15 cellular contexts compared by ENCODE assay signal in genomic region chr5:136166909-136167308, GRCh38. TPM values are rescaled to one million over a fixed set of nuclear protein-coding genes. Genes with fewer than 3 reads are reported as not detected.
DNase-seq lines count a peak whose midpoint lies in the region; ATAC-seq, FAIRE-seq and TF ChIP-seq lines count a peak whose summit lies in the region.
"Had no signal": no experiment of that assay in that cellular context is flagged by ENCODE, and none has a peak within 500 bp of the region (broad histone marks: within the 10 kb centered on the region; RNA-seq: fewer than 3 reads in every experiment).

No MANE protein-coding gene starts in this region.

- no peak for TF ChIP-seq POLR2A in GM12891 (IDR thresholded peaks at IDR 0.05; ENCODE audit: low read depth, low read length)

- H3K9me2 ChIP-seq in MM.1S (replicated peaks; ENCODE audit: insufficient read depth, low read length) = no peaks in the 10 kb centered on the region

- H3K9me3 ChIP-seq in MM.1S (replicated peaks; ENCODE audit: insufficient read depth, low read length) = no peaks in the 10 kb centered on the region
- H3K9me3 ChIP-seq: pancreas had no signal

- no peaks in the 10 kb centered on the region for H4K20me1 ChIP-seq in MM.1S (ENCODE audit: insufficient read depth, low read length)

- no peak for TF ChIP-seq CTCF in MM.1S (IDR thresholded peaks at IDR 0.05; ENCODE audit: low read length)

- peak; percentile 80 for FAIRE-seq in GM12891 (lab: Jason Lieb, UNC)
- FAIRE-seq: endothelial cell of umbilical vein had no signal

- no peaks in the 10 kb centered on the region for H3K27me3 ChIP-seq in MM.1S (replicated peaks; ENCODE audit: insufficient read depth, low read length)
- H3K27me3 ChIP-seq: pancreas had no signal

- peak overlapping the region; percentile 19; the same call in 1 of the 2 replicates for H3K27ac ChIP-seq in MM.1S (ENCODE audit: low read length)
- H3K27ac ChIP-seq: pancreas had no signal

- H3F3A ChIP-seq in MM.1S (ENCODE audit: insufficient read depth, low read length) = peaks cover 12% of the 10 kb centered on the region; the same call in 1 of the 2 replicates

- peak overlapping the region; percentile 36; the same call in 1 of the 2 replicates for H3K4me2 ChIP-seq in MM.1S (ENCODE audit: low read depth, low read length)

- no peak overlapping the region; the same call in 1 of the 2 replicates for H3K9ac ChIP-seq in MM.1S (ENCODE audit: low read length)

- peaks cover 59% of the 10 kb centered on the region for H3K79me2 ChIP-seq in MM.1S (ENCODE audit: low read length)

- DNase-seq in GM12891 (ENCODE audit: insufficient read length, low spot score) (no peak), MM.1S (peak; percentile 15), NCI-H1436 treated with DMSO at 0.1 percent for 48 hours (lab: John Stamatoyannopoulos, UW) (no peak)
- DNase-seq in activated CD4-positive, alpha-beta T cell treated with anti-CD3 and anti-CD28 coated beads for 1 hour = no peak
- DNase-seq: DMS153; hypothalamus; NCI-H446; pancreas; SHP77; stimulated activated CD4-positive, alpha-beta T cell treated with anti-CD3 and anti-CD28 coated beads, Interleukin-4, amount 100 ng/mL, for 1 hour had no signal

- H3K36me3 ChIP-seq in MM.1S (replicated peaks; ENCODE audit: insufficient read depth, low read length) = peaks cover 3% of the 10 kb centered on the region; the same call in 1 of the 2 replicates

- H3K4me3 ChIP-seq in MM.1S (ENCODE audit: low read length) = 0 out of 2 replicates have a peak overlapping the region, but pooled peaks have one; percentile 5
- H3K4me3 ChIP-seq: pancreas had no signal

- peaks cover 15% of the 10 kb centered on the region for H3K4me1 ChIP-seq in MM.1S (ENCODE audit: low read length)

- H2AFZ ChIP-seq in MM.1S (ENCODE audit: low read length) = no peak overlapping the region

- ATAC-seq in GM21367 (IDR thresholded peaks at IDR 0.05; ENCODE audit: unreplicated experiment) (peak; percentile 65), HG02885 (IDR thresholded peaks at IDR 0.05; ENCODE audit: poor library complexity, unreplicated experiment) (peak; percentile 81), HG02840 (IDR thresholded peaks at IDR 0.05; ENCODE audit: low FRiP score, unreplicated experiment) (no peak), SK-N-SH treated with all-trans-retinoic acid at 6 μM for 48 hours (no peak)
- ATAC-seq: pancreas had no signal

TF ChIP-seq in GM12891, 5 proteins besides CTCF, POLR2A, EP300 and RAD21:
- TF ChIP-seq POU2F2 (IDR thresholded peaks at IDR 0.05; ENCODE audit: low read depth, low read length) (no peak), TAF1 (IDR thresholded peaks at IDR 0.05; ENCODE audit: low read depth, low read length) (no peak), POLR2AphosphoS5 (IDR thresholded peaks at IDR 0.05; ENCODE audit: low read depth, low read length) (no peak), PAX5 (IDR thresholded peaks at IDR 0.05; ENCODE audit: insufficient read depth, low read length, severe bottlenecking) (no peak), SPI1 (IDR thresholded peaks at IDR 0.05; ENCODE audit: low read depth, low read length) (peak; percentile 87)

TF ChIP-seq in SK-N-SH treated with all-trans-retinoic acid at 6 μM for 48 hours, 23 proteins besides CTCF, POLR2A, EP300 and RAD21:
- TF ChIP-seq CSDC2 (CRISPR knock-in tag; IDR thresholded peaks at IDR 0.05) (no peak), SNAI2 (CRISPR knock-in tag; IDR thresholded peaks at IDR 0.05) (no peak), GLIS3 (CRISPR knock-in tag; IDR thresholded peaks at IDR 0.05) (no peak), PPARA (CRISPR knock-in tag; IDR thresholded peaks at IDR 0.05; ENCODE audit: borderline replicate concordance) (no peak), ZFP30 (CRISPR knock-in tag; IDR thresholded peaks at IDR 0.05) (no peak), RARB (CRISPR knock-in tag; IDR thresholded peaks at IDR 0.05) (no peak), TCF4 (CRISPR knock-in tag; IDR thresholded peaks at IDR 0.05; ENCODE audit: borderline replicate concordance) (no peak)

RNA-seq across cellular contexts. Expression of gene SMIM32, which starts 26.1 kb away (rescaled TPM):
- polyA plus RNA-seq in GM12891 (2012; ENCODE audit: low read depth, missing spikeins) = not detected
- polyA plus RNA-seq: endothelial cell of umbilical vein had no signal

RNA-seq across cellular contexts. Expression of gene SMAD5, which starts 34.3 kb away (rescaled TPM):
- 3.6 TPM for polyA plus RNA-seq in GM12891 (2012; ENCODE audit: low read depth, missing spikeins)

Comparison
In these comparisons a context has a peak if more than half of its experiments do, and no peak if none do; other contexts are left out.
1. ATAC-seq: peak in GM21367 (single experiment) and HG02885 (single experiment); none in HG02840 (single experiment) and SK-N-SH treated with all-trans-retinoic acid at 6 μM for 48 hours (single experiment).